1 cellular context compared by ENCODE assay signal in genomic region chr3:195196266-195196665, GRCh38.
A peak's percentile ranks its signal among the peaks of the same experiment; 100 is the strongest.
TF ChIP-seq lines count a peak whose summit lies in the region.

No MANE protein-coding gene starts in this region.

TF ChIP-seq in HEK293, 187 proteins besides CTCF, POLR2A, EP300 and RAD21 (continued from another document):
- TF ChIP-seq HIC1 (tag by site-specific recombination; IDR thresholded peaks at IDR 0.05) (no peak), ZNF777 (tag by site-specific recombination; IDR thresholded peaks at IDR 0.05; ENCODE audit: borderline replicate concordance) (no peak), MZF1 (tag by site-specific recombination; IDR thresholded peaks at IDR 0.05; ENCODE audit: borderline replicate concordance) (no peak), ZBTB1 (tag by site-specific recombination; IDR thresholded peaks at IDR 0.05) (no peak), ZNF174 (tag by site-specific recombination; IDR thresholded peaks at IDR 0.05) (no peak), ZNF830 (tag by site-specific recombination; IDR thresholded peaks at IDR 0.05; ENCODE audit: low read depth) (no peak), ZBTB17 (tag by site-specific recombination; IDR thresholded peaks at IDR 0.05) (peak; percentile 62; the same call in 1 of the 2 replicates)
TF ChIP-seq in HEK293: peak in this region for 3.
